20 cellular contexts compared by ENCODE assay signal in genomic region chr1:30735124-30735523, GRCh38. TPM values are rescaled to one million over a fixed set of nuclear protein-coding genes. Genes with fewer than 3 reads are reported as not detected.
DNase-seq lines count a peak whose midpoint lies in the region; ATAC-seq lines count a peak whose summit lies in the region.
"Had no signal": no experiment of that assay in that cellular context is flagged by ENCODE, and none has a peak within 500 bp of the region (broad histone marks: within the 10 kb centered on the region; RNA-seq: fewer than 3 reads in every experiment).

No MANE protein-coding gene starts in this region.

- no peak overlapping the region for H3K4me3 ChIP-seq in CD8-positive, alpha-beta memory T cell (ENCODE audit: low read length)
- H3K4me3 ChIP-seq: A549, GM23338, right lobe of liver had no signal

- H3K9me3 Mint-ChIP-seq in CD8-positive, alpha-beta memory T cell: peaks cover 0 to 2% (median 0%) of the 10 kb centered on the region in 5 donors
- no peaks in the 10 kb centered on the region for H3K9me3 Mint-ChIP-seq in activated naive CD4-positive, alpha-beta T cell treated with anti-CD3 and anti-CD28 coated beads, Interleukin-2, amount 50 U/mL, for 72 hours
- peaks cover 0 to 3% (median 0%) of the 10 kb centered on the region in 9 donors for H3K9me3 Mint-ChIP-seq in naive thymus-derived CD8-positive, alpha-beta T cell
- H3K9me3 Mint-ChIP-seq: activated T-cell treated with anti-CD3 and anti-CD28 coated beads, Interleukin-2, amount 50 U/mL, for 4 hours; stimulated activated naive CD8-positive, alpha-beta T cell treated with anti-CD3 and anti-CD28 coated beads, Interleukin-15, Interleukin-2, amounts not matched to agents 100 ng/mL and 50 ng/mL, for 24 hours had no signal

- peaks cover 33 to 81% (median 36%) of the 10 kb centered on the region in 3 donors for H3K36me3 Mint-ChIP-seq in CD8-positive, alpha-beta memory T cell
- peaks cover 10 to 39% of the 10 kb centered on the region in 2 donors for H3K36me3 Mint-ChIP-seq in activated naive CD4-positive, alpha-beta T cell treated with anti-CD3 and anti-CD28 coated beads, Interleukin-2, amount 50 U/mL, for 72 hours
- peaks cover 8 to 77% (median 36%) of the 10 kb centered on the region in 3 donors for H3K36me3 Mint-ChIP-seq in naive thymus-derived CD8-positive, alpha-beta T cell

- peak overlapping the region in 5 of 8 donors; percentile 30 to 94 (median 60) for H3K27ac Mint-ChIP-seq in CD8-positive, alpha-beta memory T cell
- peak overlapping the region; percentile 7 to 53 for H3K27ac Mint-ChIP-seq in activated naive CD4-positive, alpha-beta T cell treated with anti-CD3 and anti-CD28 coated beads, Interleukin-2, amount 50 U/mL, for 72 hours
- peak overlapping the region; percentile 17 to 95 (median 75) for H3K27ac Mint-ChIP-seq in naive thymus-derived CD8-positive, alpha-beta T cell

- H3K27me3 ChIP-seq in CD8-positive, alpha-beta memory T cell (ENCODE audit: insufficient read depth, low read length, poor library complexity, severe bottlenecking): no peaks in the 10 kb centered on the region
- H3K27me3 ChIP-seq: right lobe of liver had no signal

- H3K27me3 Mint-ChIP-seq in CD8-positive, alpha-beta memory T cell: no peaks in the 10 kb centered on the region
- no peaks in the 10 kb centered on the region for H3K27me3 Mint-ChIP-seq in naive thymus-derived CD8-positive, alpha-beta T cell
- H3K27me3 Mint-ChIP-seq: stimulated activated naive CD8-positive, alpha-beta T cell treated with anti-CD3 and anti-CD28 coated beads, Interleukin-15, Interleukin-2, amounts not matched to agents 100 ng/mL and 50 ng/mL, for 24 hours had no signal

- DNase-seq in NCI-H2171 treated with DMSO at 0.1 percent for 48 hours (lab: John Stamatoyannopoulos, UW) (peak; percentile 48), NCI-H2171 (lab: John Stamatoyannopoulos, UW) (no peak), AG08395 (ENCODE audit: low spot score) (no peak), NCI-H2107 (lab: John Stamatoyannopoulos, UW) (no peak)
- no peak for DNase-seq in CD8-positive, alpha-beta memory T cell
- DNase-seq in activated naive CD4-positive, alpha-beta T cell treated with anti-CD3 and anti-CD28 coated beads, Interleukin-2, amount 50 U/mL, for 72 hours (ENCODE audit: low spot score in 2 of 2): no peak
- no peak for DNase-seq in naive thymus-derived CD8-positive, alpha-beta T cell
- no peak for DNase-seq in activated CD8-positive, alpha-beta memory T cell treated with anti-CD3 and anti-CD28 coated beads for 24 hours
- DNase-seq: activated CD4-positive, alpha-beta T cell treated with anti-CD3 and anti-CD28 coated beads for 48 hours; activated T-cell treated with anti-CD3 and anti-CD28 coated beads, Interleukin-2, amount 50 U/mL, for 4 hours; hypothalamus; IMR-90; NCI-H69; right lobe of liver had no signal

- ATAC-seq in activated naive CD4-positive, alpha-beta T cell treated with anti-CD3 and anti-CD28 coated beads, Interleukin-2, amount 50 U/mL, for 72 hours: no peak
- ATAC-seq in naive thymus-derived CD8-positive, alpha-beta T cell: no peak
- ATAC-seq: A549; activated T-cell treated with anti-CD3 and anti-CD28 coated beads, Interleukin-2, amount 50 U/mL, for 4 hours; GM23338; right lobe of liver; SK-N-SH treated with all-trans-retinoic acid at 6 μM for 48 hours had no signal

- H3K4me1 ChIP-seq in CD8-positive, alpha-beta memory T cell (ENCODE audit: insufficient read depth, low read length): peaks cover 34% of the 10 kb centered on the region
- H3K4me1 ChIP-seq: A549, right lobe of liver had no signal

- POLR2A ChIA-PET in CD8-positive, alpha-beta memory T cell (lab: Charles Lee): interaction anchor here (0.6 to 1.9 kb wide), 4 partner anchors 8 to 19 kb away, joined by 3 to 5 read pairs (median 4); no protein-coding TSS in a partner anchor
- POLR2A ChIA-PET in naive thymus-derived CD8-positive, alpha-beta T cell (lab: Charles Lee): interaction anchor here (1.3 to 41.4 kb wide), 3 partner anchors 9 to 20 kb away, joined by 3 to 1432 read pairs (median 7); partner anchors contain the start of genes LAPTM5 and MATN1

- peaks cover 37 to 66% (median 46%) of the 10 kb centered on the region in 3 donors for H3K4me1 Mint-ChIP-seq in CD8-positive, alpha-beta memory T cell
- H3K4me1 Mint-ChIP-seq in naive thymus-derived CD8-positive, alpha-beta T cell: peaks cover 32 to 62% (median 55%) of the 10 kb centered on the region in 4 donors

- H3K27ac ChIP-seq in CD8-positive, alpha-beta memory T cell (ENCODE audit: low read depth, low read length): no peak overlapping the region
- H3K27ac ChIP-seq: A549, right lobe of liver had no signal

- H3K36me3 ChIP-seq in CD8-positive, alpha-beta memory T cell (ENCODE audit: insufficient read depth, low read length): peaks cover 77% of the 10 kb centered on the region

- no peak overlapping the region for H3K4me3 Mint-ChIP-seq in CD8-positive, alpha-beta memory T cell
- H3K4me3 Mint-ChIP-seq in naive thymus-derived CD8-positive, alpha-beta T cell: no peak overlapping the region
- H3K4me3 Mint-ChIP-seq: activated T-cell treated with anti-CD3 and anti-CD28 coated beads, Interleukin-2, amount 50 U/mL, for 4 hours; GM23338; stimulated activated naive CD8-positive, alpha-beta T cell treated with anti-CD3 and anti-CD28 coated beads, Interleukin-15, Interleukin-2, amounts not matched to agents 100 ng/mL and 50 ng/mL, for 24 hours had no signal

- CTCF ChIA-PET in CD8-positive, alpha-beta memory T cell (lab: Charles Lee): interaction anchor here (1.0 to 1.5 kb wide), 4 partner anchors 9 to 47 kb away, joined by 3 to 5 read pairs (median 4); no protein-coding TSS in a partner anchor

- no peaks in the 10 kb centered on the region for H3K9me3 ChIP-seq in CD8-positive, alpha-beta memory T cell (ENCODE audit: low read length)
- H3K9me3 ChIP-seq: A549, right lobe of liver had no signal

RNA-seq across cellular contexts. Expression of gene MATN1, which starts 11.7 kb away (rescaled TPM):
- total RNA-seq in CD8-positive, alpha-beta memory T cell: under 1 TPM; 0.59 to 0.91 TPM
- polyA plus RNA-seq in CD8-positive, alpha-beta memory T cell: not detected
- under 1 TPM; 0.31 to 0.66 TPM for total RNA-seq in activated naive CD4-positive, alpha-beta T cell treated with anti-CD3 and anti-CD28 coated beads, Interleukin-2, amount 50 U/mL, for 72 hours
- total RNA-seq in naive thymus-derived CD8-positive, alpha-beta T cell: under 1 TPM; 0.47 to 0.96 TPM
- under 1 TPM in 1 of 3 donors, not detected in 2; 0.07 TPM for polyA plus RNA-seq in naive thymus-derived CD8-positive, alpha-beta T cell
- total RNA-seq: IMR-90, right lobe of liver, ureter had no signal

RNA-seq across cellular contexts. Expression of gene LAPTM5, which starts 22.4 kb away (rescaled TPM):
- 100 to 1,000 TPM; 204 to 206 TPM for total RNA-seq in CD8-positive, alpha-beta memory T cell
- 589 TPM for polyA plus RNA-seq in CD8-positive, alpha-beta memory T cell
- 100 to 1,000 TPM; 248 to 298 TPM for total RNA-seq in activated naive CD4-positive, alpha-beta T cell treated with anti-CD3 and anti-CD28 coated beads, Interleukin-2, amount 50 U/mL, for 72 hours
- 100 to 1,000 TPM; 565 to 585 TPM for total RNA-seq in naive thymus-derived CD8-positive, alpha-beta T cell
- 100 to 1,000 TPM; 534 to 602 (median 561) TPM for polyA plus RNA-seq in naive thymus-derived CD8-positive, alpha-beta T cell
- total RNA-seq: GM23338, IMR-90, osteocyte had no signal
